ENCODE assay signal across 9 cellular contexts in genomic region chr9:136527721-136528710, GRCh38. TPM values are rescaled to one million over a fixed set of nuclear protein-coding genes. Genes with fewer than 3 reads are reported as not detected.
DNase-seq lines count a peak whose midpoint lies in the region; ATAC-seq and TF ChIP-seq lines count a peak whose summit lies in the region.
"Had no signal": no experiment of that assay in that cellular context is flagged by ENCODE, and none has a peak within 500 bp of the region (broad histone marks: within the 10 kb centered on the region; RNA-seq: fewer than 3 reads in every experiment).

No MANE protein-coding gene starts in this region.

- POLR2A ChIA-PET in PC-3 (lab: Charles Lee; ENCODE audit: unreplicated experiment): no interaction called here

- intact Hi-C loops in Right ventricle myocardium inferior (cut with DNase I) (no loop called here), cardiac septum (cut with DNase I) (no loop called here), PC-3 (cut with micrococcal nuclease) (no loop called here), upper lobe of right lung (cut with DNase I) (no loop called here)

- H3K4me1 ChIP-seq in PC-3 (ENCODE audit: insufficient read depth, low read length) (no peaks in the 10 kb centered on the region), upper lobe of right lung (peaks cover 90% of the 10 kb centered on the region)

- no peaks in the 10 kb centered on the region for H3F3A ChIP-seq in PC-3 (ENCODE audit: low read length, unreplicated experiment)

- H3K9me2 ChIP-seq in PC-3 (replicated peaks; ENCODE audit: low read length): no peaks in the 10 kb centered on the region

- no peaks in the 10 kb centered on the region for H4K20me1 ChIP-seq in PC-3 (ENCODE audit: low read length)

- H3K4me3 ChIP-seq in PC-3 (ENCODE audit: low read length): no peak overlapping the region
- H3K4me3 ChIP-seq in upper lobe of right lung: no peak overlapping the region
- H3K4me3 ChIP-seq in brain microvascular endothelial cell (ENCODE audit: low read depth, low read length): no peak overlapping the region

- no peak for ATAC-seq in Right ventricle myocardium inferior
- ATAC-seq in PC-3: peak; percentile 18; the same call in 1 of the 2 replicates
- peak; percentile 2 for ATAC-seq in upper lobe of right lung

- no peak overlapping the region for H2AFZ ChIP-seq in PC-3 (ENCODE audit: low read length)

- H3K9me3 ChIP-seq in PC-3 (ENCODE audit: low read length) (no peaks in the 10 kb centered on the region), upper lobe of right lung (no peaks in the 10 kb centered on the region)

- no peak overlapping the region for H3K4me2 ChIP-seq in PC-3 (ENCODE audit: low read length)

- H3K27me3 ChIP-seq in PC-3 (ENCODE audit: low read length) (no peaks in the 10 kb centered on the region), upper lobe of right lung (no peaks in the 10 kb centered on the region), brain microvascular endothelial cell (replicated peaks) (no peaks in the 10 kb centered on the region)

- CTCF ChIA-PET in PC-3 (lab: Charles Lee): no interaction called here

- H3K36me3 ChIP-seq in PC-3 (ENCODE audit: low read depth, low read length): no peaks in the 10 kb centered on the region
- H3K36me3 ChIP-seq in upper lobe of right lung: peaks cover 7% of the 10 kb centered on the region
- H3K36me3 ChIP-seq in brain microvascular endothelial cell (replicated peaks): no peaks in the 10 kb centered on the region

- no TSS peak for BruUV-seq in PC-3 (replicated peaks; lab: Mats Ljungman, UMichigan)

- no peak overlapping the region for H3K9ac ChIP-seq in PC-3 (ENCODE audit: low read length)

- H3K27ac ChIP-seq in PC-3 (ENCODE audit: low read length) (no peak overlapping the region), upper lobe of right lung (no peak overlapping the region), brain microvascular endothelial cell (no peak overlapping the region)

- in situ Hi-C loops in G401 (cut with HindIII; ENCODE audit: low sequenced_read_pairs) (no loop called here), brain microvascular endothelial cell (cut with HindIII; ENCODE audit: low pct_ligation_motif_present, low sequenced_read_pairs) (no loop called here)

- no peak for TF ChIP-seq CTCF in PC-3 (conservative IDR thresholded peaks at IDR 0.05; ENCODE audit: low read depth, low read length)
- no peak for TF ChIP-seq CTCF in upper lobe of right lung (IDR thresholded peaks at IDR 0.05)
- no peak for TF ChIP-seq CTCF in brain microvascular endothelial cell (IDR thresholded peaks at IDR 0.05; ENCODE audit: low read depth, low read length, missing control alignments)

- no peaks in the 10 kb centered on the region for H3K79me2 ChIP-seq in PC-3 (ENCODE audit: low read length)

- DNase-seq in Right ventricle myocardium inferior (ENCODE audit: missing footprints): peak; percentile 51
- no peak for DNase-seq in cardiac septum (ENCODE audit: low spot score)
- no peak for DNase-seq in PC-3
- DNase-seq in hepatic stellate cell (ENCODE audit: low spot score): peak; percentile 87
- DNase-seq in upper lobe of right lung: no peak
- no peak for DNase-seq in G401 (ENCODE audit: low spot score)
- DNase-seq in NK-92 (lab: John Stamatoyannopoulos, UW; ENCODE audit: unreplicated experiment): no peak
- no peak for DNase-seq in brain microvascular endothelial cell
- DNase-seq: activated effector memory CD4-positive, alpha-beta T cell treated with Interleukin-2 at 50 U/mL for 16 hours had no signal

RNA-seq across cellular contexts. Expression of gene NOTCH1, which starts 17.8 kb away (rescaled TPM):
- total RNA-seq in Right ventricle myocardium inferior (18.7 TPM), cardiac septum (29.7 TPM), PC-3 (2014; rRNA removed) (14.3 and 20.8 TPM in 2 replicates), upper lobe of right lung (114 TPM)
- total RNA-seq in G401 (2014; rRNA removed; shearing (Covaris generic)): 10.9 and 13.8 TPM in 2 replicates

RNA-seq across cellular contexts. Expression of gene SEC16A, which starts 45.2 kb away (rescaled TPM):
- total RNA-seq in Right ventricle myocardium inferior (22.3 TPM), cardiac septum (33.7 TPM), PC-3 (2014; rRNA removed) (28.3 and 33.5 TPM in 2 replicates), upper lobe of right lung (63.7 TPM)
- total RNA-seq in G401 (2014; rRNA removed; shearing (Covaris generic)): 4.1 and 7.2 TPM in 2 replicates

Comparison
In these comparisons a context has a peak if more than half of its experiments do, and no peak if none do; other contexts are left out.
1. DNase-seq: peak in Right ventricle myocardium inferior (single experiment) and hepatic stellate cell (single experiment); none in cardiac septum (single experiment), PC-3 (single experiment), upper lobe of right lung (single experiment), G401 (single experiment), NK-92 (single experiment) and brain microvascular endothelial cell (single experiment).